In genomic region chr21:25518491-25518911, GRCh38 we compare ENCODE assay signal across 22 cellular contexts.
A peak's percentile ranks its signal among the peaks of the same experiment; 100 is the strongest.
DNase-seq lines count a peak whose midpoint lies in the region; ATAC-seq, FAIRE-seq and TF ChIP-seq lines count a peak whose summit lies in the region.
"Had no signal": no experiment of that assay in that cellular context is flagged by ENCODE, and none has a peak within 500 bp of the region (broad histone marks: within the 10 kb centered on the region; RNA-seq: fewer than 3 reads in every experiment).

No MANE protein-coding gene starts in this region.

- no peaks in the 10 kb centered on the region for H3K36me3 ChIP-seq in bronchial epithelial cell (ENCODE audit: control insufficient read depth, insufficient read depth, low read length)
- H3K36me3 ChIP-seq: HAP-1, MG63, neutrophil had no signal

- no peak for TF ChIP-seq CTCF in bronchial epithelial cell (IDR thresholded peaks at IDR 0.05; ENCODE audit: insufficient read depth, low read length, severe bottlenecking)
- TF ChIP-seq CTCF in nephron (IDR thresholded peaks at IDR 0.05; ENCODE audit: unreplicated experiment in 3 of 3) = no peak

- H3K27me3 ChIP-seq in bronchial epithelial cell (ENCODE audit: control insufficient read depth, insufficient read depth, low read length) = no peaks in the 10 kb centered on the region
- H3K27me3 ChIP-seq: MG63, neutrophil had no signal

- H3K4me3 ChIP-seq in bronchial epithelial cell (ENCODE audit: low read depth, low read length) = no peak overlapping the region
- H3K4me3 ChIP-seq: HAP-1, MG63 had no signal

- peaks cover 6% of the 10 kb centered on the region for H3K4me1 Mint-ChIP-seq in nephron
- H3K4me1 Mint-ChIP-seq: memory B cell had no signal

- ATAC-seq in GM19397 (IDR thresholded peaks at IDR 0.05; ENCODE audit: unreplicated experiment) = no peak
- ATAC-seq: esophagus mucosa, right cardiac atrium, Right ventricle myocardium inferior had no signal

- peaks cover 3% of the 10 kb centered on the region for H3K9me3 Mint-ChIP-seq in nephron
- H3K9me3 Mint-ChIP-seq: memory B cell had no signal

- peak overlapping the region in 1 of 3 experiments; percentile 24 for H3K4me3 Mint-ChIP-seq in nephron
- H3K4me3 Mint-ChIP-seq: memory B cell; T-helper 1 cell treated with Interleukin-12 subunit alpha and Interleukin-12 subunit beta and Interleukin-4 antibody, amounts not matched to agents 30 μg/mL and 1 μg/mL, for 36 hours had no signal

- peaks cover 3% of the 10 kb centered on the region for H3K27me3 Mint-ChIP-seq in nephron (ENCODE audit: low read depth)
- H3K27me3 Mint-ChIP-seq: memory B cell had no signal

- FAIRE-seq in bronchial epithelial cell (lab: Jason Lieb, UNC) = no peak
- FAIRE-seq: G401.6 had no signal

- no peaks in the 10 kb centered on the region for H3K36me3 Mint-ChIP-seq in nephron (ENCODE audit: low read depth)

- peak overlapping the region in 2 of 3 experiments; percentile 5 to 25 for H3K27ac Mint-ChIP-seq in nephron
- H3K27ac Mint-ChIP-seq: memory B cell; T-helper 1 cell treated with Interleukin-12 subunit alpha and Interleukin-12 subunit beta and Interleukin-4 antibody, amounts not matched to agents 30 μg/mL and 1 μg/mL, for 36 hours had no signal

- peak; percentile 15 for DNase-seq in EL
- peak; percentile 34 for DNase-seq in NCI-H226
- peak; percentile 21 for DNase-seq in bronchial epithelial cell (ENCODE audit: low read depth)
- no peak for DNase-seq in activated CD4-positive, alpha-beta T cell treated with anti-CD3 and anti-CD28 coated beads, Interleukin-2, amount 50 U/mL, for 4 hours
- no peak for DNase-seq in NCI-H2196 treated with DMSO at 0.1 percent for 48 hours (lab: John Stamatoyannopoulos, UW; ENCODE audit: unreplicated experiment)
- DNase-seq in amniotic stem cell (lab: John Stamatoyannopoulos, UW) = no peak
- DNase-seq: activated CD4-positive, CD25-positive, alpha-beta regulatory T cell treated with anti-CD3 and anti-CD28 coated beads, Interleukin-2, amount 50 U/mL, for 72 hours; activated CD8-positive, alpha-beta memory T cell treated with anti-CD3 and anti-CD28 coated beads, Interleukin-2, amount 50 U/mL, for 48 hours; activated naive CD4-positive, alpha-beta T cell; dermis blood vessel endothelial cell; MG63; NCI-H2081; right cardiac atrium had no signal

Comparison
In these comparisons a context has a peak if more than half of its experiments do, and no peak if none do; other contexts are left out.
1. DNase-seq: peak in EL (single experiment), NCI-H226 (single experiment) and bronchial epithelial cell (single experiment); none in activated CD4-positive, alpha-beta T cell treated with anti-CD3 and anti-CD28 coated beads, Interleukin-2, amount 50 U/mL, for 4 hours (0 of 2), NCI-H2196 treated with DMSO at 0.1 percent for 48 hours (single experiment) and amniotic stem cell (single experiment).